ENCODE assay signal across 20 cellular contexts in the genomic region with DNA sequence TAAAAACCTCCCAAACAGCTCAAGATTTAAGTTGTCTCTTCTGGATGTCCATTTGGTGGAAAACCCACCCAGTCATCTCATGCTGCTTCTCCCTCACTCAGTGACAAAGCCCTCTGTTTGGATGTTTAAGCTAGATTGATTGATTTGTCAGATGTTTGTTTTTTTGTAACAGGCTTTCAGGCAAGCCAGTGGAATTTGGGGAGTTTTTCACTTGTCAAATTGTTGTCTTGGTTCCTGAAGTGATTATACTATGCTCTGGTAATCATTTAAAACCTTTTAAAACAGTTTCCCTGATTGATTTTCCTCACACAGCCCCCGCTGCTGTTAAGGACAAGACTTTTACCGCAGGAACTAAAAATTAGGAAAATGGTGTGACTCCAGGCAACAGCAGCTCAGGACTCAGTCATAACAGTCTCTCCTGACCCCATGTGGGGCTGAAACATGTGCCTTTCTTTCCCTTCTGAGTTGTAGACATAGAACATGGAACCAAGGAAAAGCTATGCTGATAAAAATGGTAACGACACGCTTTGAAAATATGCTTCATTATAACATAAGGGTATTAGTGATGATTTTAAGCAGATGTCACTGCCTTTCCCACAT. TPM values are rescaled to one million over a fixed set of nuclear protein-coding genes. Genes with fewer than 3 reads are reported as not detected.
DNase-seq lines count a peak whose midpoint lies in the region; ATAC-seq, FAIRE-seq and TF ChIP-seq lines count a peak whose summit lies in the region.
"Had no signal": no experiment of that assay in that cellular context is flagged by ENCODE, and none has a peak within 500 bp of the region (broad histone marks: within the 10 kb centered on the region; RNA-seq: fewer than 3 reads in every experiment).

No MANE protein-coding gene starts in this region.

- H3K4me1 ChIP-seq in left ventricle myocardium inferior (peaks cover 9% of the 10 kb centered on the region), GM12878 (ENCODE audit: control insufficient read depth, insufficient read depth, low read length) (no peaks in the 10 kb centered on the region), suprapubic skin (peaks cover 18% of the 10 kb centered on the region), spleen (peaks cover 0 to 5% (median 0%) of the 10 kb centered on the region in 6 donors)

- peaks cover 29% of the 10 kb centered on the region for H3K4me1 Mint-ChIP-seq in nephron progenitor cell
- H3K4me1 Mint-ChIP-seq: CD14-positive monocyte had no signal

- peak overlapping the region; percentile 39 for H3K27ac ChIP-seq in left ventricle myocardium inferior (replicated peaks)
- H3K27ac ChIP-seq in GM12878 (ENCODE audit: control insufficient read depth, insufficient read depth): no peak overlapping the region
- H3K27ac ChIP-seq in suprapubic skin: peak overlapping the region; percentile 63
- H3K27ac ChIP-seq in spleen: peak overlapping the region in 1 of 8 donors; percentile 40

- SMC1A ChIA-PET in GM12878 (lab: Charles Lee; ENCODE audit: uncharacterized antibody, unreplicated experiment): no interaction called here

- CTCF ChIA-PET in GM12878 (lab: Yijun Ruan, JAX): interaction anchor here (1.1 kb wide), 1 partner anchor 15 kb away, joined by 3 read pairs; no protein-coding TSS in a partner anchor

- ATAC-seq in GM12878 (no peak), GM21367 (IDR thresholded peaks at IDR 0.05; ENCODE audit: unreplicated experiment) (no peak)

- TF ChIP-seq RAD21 in GM12878 (IDR thresholded peaks at IDR 0.05; ENCODE audit: insufficient read depth, low read depth, low read length): no peak

- H3K36me3 ChIP-seq in left ventricle myocardium inferior (no peaks in the 10 kb centered on the region), GM12878 (ENCODE audit: control insufficient read depth in 2 of 2, insufficient read depth in 2 of 2, low read length in 1 of 2) (no peaks in the 10 kb centered on the region), suprapubic skin (no peaks in the 10 kb centered on the region), spleen (no peaks in the 10 kb centered on the region)

- no peak overlapping the region for H3K4me2 ChIP-seq in GM12878 (ENCODE audit: control insufficient read depth, insufficient read depth)

- TF ChIP-seq CTCF in left ventricle myocardium inferior (IDR thresholded peaks at IDR 0.05; ENCODE audit: borderline replicate concordance): no peak
- no peak for TF ChIP-seq CTCF in GM12878 (IDR thresholded peaks at IDR 0.05 in 2 of 3, conservative IDR thresholded peaks at IDR 0.05 in 1 of 3; ENCODE audit: control insufficient read depth in 2 of 3, extremely low read depth in 1 of 3, insufficient read depth in 1 of 3, low read depth in 3 of 3, low read length in 3 of 3)
- TF ChIP-seq CTCF in nephron progenitor cell (IDR thresholded peaks at IDR 0.05): no peak
- no peak for TF ChIP-seq CTCF in suprapubic skin (IDR thresholded peaks at IDR 0.05)
- TF ChIP-seq CTCF in spleen (IDR thresholded peaks at IDR 0.05 in 8 of 11, conservative IDR thresholded peaks at IDR 0.05 in 3 of 11): no peak

- BruUV-seq in GM12878 (replicated peaks; lab: Mats Ljungman, UMichigan): no TSS peak

- H3K79me2 ChIP-seq in GM12878 (ENCODE audit: control insufficient read depth, insufficient read depth, low read length): no peaks in the 10 kb centered on the region

- peak; percentile 31 for FAIRE-seq in GM12878 (lab: Jason Lieb, UNC)
- FAIRE-seq: H54, RCC 7860 had no signal

- 30% methylated on average over 4 of the region's 4 CpGs for WGBS in GM12878 (ENCODE audit: insufficient coverage, insufficient replicate concordance, low lambda C conversion rate, missing lambda C conversion rate)
- WGBS in suprapubic skin: 68% methylated on average over 4 of the region's 4 CpGs
- 70 to 79% (median 74%) methylated on average over 4 of the region's 4 CpGs for WGBS in spleen, 5 donors

- no peak overlapping the region for H2AFZ ChIP-seq in GM12878 (ENCODE audit: control insufficient read depth, low read depth, low read length)

- TF ChIP-seq POLR2A in GM12878 (IDR thresholded peaks at IDR 0.05; ENCODE audit: low read depth, low read length) (no peak), suprapubic skin (IDR thresholded peaks at IDR 0.05) (no peak), spleen (IDR thresholded peaks at IDR 0.05) (no peak)

- H3K27me3 ChIP-seq in left ventricle myocardium inferior (ENCODE audit: low read depth) (no peaks in the 10 kb centered on the region), GM12878 (replicated peaks in 1 of 2; ENCODE audit: control insufficient read depth in 2 of 2, insufficient read depth in 2 of 2, low read length in 1 of 2) (peaks cover 0 to 2% of the 10 kb centered on the region in 2 experiments; a peak in 2 of 4 replicates), suprapubic skin (no peaks in the 10 kb centered on the region), spleen (replicated peaks in 1 of 7) (peaks cover 0 to 4% (median 0%) of the 10 kb centered on the region in 7 donors)

- no peaks in the 10 kb centered on the region for H3K9me3 Mint-ChIP-seq in nephron progenitor cell

- H3K9me3 ChIP-seq in left ventricle myocardium inferior (replicated peaks) (no peaks in the 10 kb centered on the region), GM12878 (replicated peaks; ENCODE audit: control insufficient read depth, insufficient read depth, low read length) (no peaks in the 10 kb centered on the region), suprapubic skin (no peaks in the 10 kb centered on the region), spleen (no peaks in the 10 kb centered on the region)

- peaks cover 5% of the 10 kb centered on the region for H3K27me3 Mint-ChIP-seq in nephron progenitor cell (ENCODE audit: low read depth, poor library complexity)

- TF ChIP-seq EP300 in GM12878 (IDR thresholded peaks at IDR 0.05; ENCODE audit: borderline replicate concordance in 1 of 2, control insufficient read depth in 1 of 2, low read depth in 2 of 2, low read length in 2 of 2): no peak
- no peak for TF ChIP-seq EP300 in suprapubic skin (IDR thresholded peaks at IDR 0.05)

- no peaks in the 10 kb centered on the region for H4K20me1 ChIP-seq in GM12878 (ENCODE audit: control insufficient read depth, insufficient read depth)

- H3K4me3 ChIP-seq in left ventricle myocardium inferior: no peak overlapping the region
- H3K4me3 ChIP-seq in GM12878: no peak overlapping the region
- H3K4me3 ChIP-seq in suprapubic skin: no peak overlapping the region
- H3K4me3 ChIP-seq in spleen: no peak overlapping the region

- no peak overlapping the region for H3K9ac ChIP-seq in GM12878 (ENCODE audit: control insufficient read depth, insufficient read depth, low read length)

- DNase-seq in left ventricle myocardium inferior (no peak), cardiac septum (ENCODE audit: low spot score) (no peak), GM12878 (ENCODE audit: low read depth, low spot score) (no peak), nephron progenitor cell (no peak), suprapubic skin (ENCODE audit: low spot score in 2 of 2) (no peak), RPMI8226 (no peak), spleen (no peak)
- DNase-seq: 8988T, DND-41, GF-D8, MM.1S, NCI-H1417, NCI-H2029, NCI-H2171 treated with DMSO at 0.1 percent for 48 hours, NCI-H82, SHP77 treated with DMSO at 0.1 percent for 48 hours had no signal

- H3K36me3 Mint-ChIP-seq in nephron progenitor cell (ENCODE audit: low read depth): no peaks in the 10 kb centered on the region
- H3K36me3 Mint-ChIP-seq: CD14-positive monocyte had no signal

- intact Hi-C loops in left ventricle myocardium inferior (cut with micrococcal nuclease): no loop called here
- intact Hi-C loops in cardiac septum (cut with DNase I): no loop called here
- intact Hi-C loops in GM12878 (cut with micrococcal nuclease; ENCODE audit: unreplicated experiment): no loop called here
- intact Hi-C loops in spleen (cut with DNase I; ENCODE audit: low total_unique reads): no loop called here

- in situ Hi-C loops in GM12878 (cut with MboI): no loop called here

- H3K4me3 Mint-ChIP-seq in nephron progenitor cell: no peak overlapping the region
- H3K4me3 Mint-ChIP-seq: CD14-positive monocyte had no signal

- RAD21 ChIA-PET in GM12878 (lab: Charles Lee; ENCODE audit: unreplicated experiment): no interaction called here

- POLR2A ChIA-PET in GM12878 (lab: Charles Lee): no interaction called here

- H3K27ac Mint-ChIP-seq in nephron progenitor cell: peak overlapping the region; percentile 89

TF ChIP-seq in GM12878, 131 proteins besides CTCF, POLR2A, EP300 and RAD21 (continues in another document):
- no peak for TF ChIP-seq BCL3 (IDR thresholded peaks at IDR 0.05; ENCODE audit: borderline replicate concordance, insufficient read depth, low read depth, low read length, poor library complexity, severe bottlenecking)
- no peak for TF ChIP-seq FOXK2 (IDR thresholded peaks at IDR 0.05)
- TF ChIP-seq HDAC2 (IDR thresholded peaks at IDR 0.05): no peak

RNA-seq across cellular contexts. Expression of gene SETD7, which starts 40.8 kb away (rescaled TPM):
- total RNA-seq in left ventricle myocardium inferior (50.7 TPM), cardiac septum (58.6 TPM), GM12878 (2014; rRNA removed) (0.34 and 0.82 TPM in 2 replicates), GM12878 (2014; rRNA removed; fragmentation: Illumina TruSeq; extraction: Trizol) (0.51 and 0.58 TPM in 2 replicates), GM12878 (2021) (0.35 and 0.59 TPM in 2 replicates), suprapubic skin (10 to 100 TPM; 41.8 to 46.6 (median 43.9) TPM), spleen (10 to 100 TPM; 25.5 to 45.4 (median 35.7) TPM)
- total RNA-seq in GM12878 (2013; cell fraction: nucleolus; rRNA removed): 0.27 and 0.35 TPM in 2 replicates
- polyA plus RNA-seq in GM12878 (2011; ENCODE audit: low read depth): 0.56 TPM
- polyA plus RNA-seq in GM12878 (2011; rRNA removed) (0.05 and 0.09 TPM in 2 replicates), GM12878 (2014; fragmentation: Illumina TruSeq; extraction: Trizol) (0.51 and 0.70 TPM in 2 replicates), GM12878 (2014; fragmentation: Nextera tagmentation; extraction: Ambion mirVana) (under 1 TPM; 0.03 to 0.16 TPM), GM12878 (2014; rRNA removed) (0.36 and 0.57 TPM in 2 replicates), GM12878 (2016; fragmentation: Nextera tagmentation; extraction: Ambion mirVana) (under 1 TPM; 0.67 to 0.82 TPM), spleen (1 to 10 TPM; 5.0 to 9.4 (median 6.2) TPM)
- polyA plus RNA-seq in GM12878 (2011; cell fraction: cytosol; rRNA removed): 0.01 TPM in 1 of 2 replicates, not detected in the other
- 0.01 TPM in 1 of 2 replicates, not detected in the other for polyA plus RNA-seq in GM12878 (2011; cell fraction: nucleus; rRNA removed)
- 0.73 and 1.0 TPM in 2 replicates for polyA plus RNA-seq in GM12878 (2012)
- polyA minus RNA-seq in GM12878 (2011; rRNA and poly(A)+ RNA removed): 0.05 TPM in 1 of 2 replicates, not detected in the other
- polyA minus RNA-seq in GM12878 (2011; cell fraction: cytosol; rRNA and poly(A)+ RNA removed): 0.21 TPM in 1 of 2 replicates, not detected in the other
- 0.86 TPM in 1 of 2 replicates, not detected in the other for polyA minus RNA-seq in GM12878 (2011; cell fraction: nucleus; rRNA and poly(A)+ RNA removed)

Comparison
In these comparisons a context has a peak if more than half of its experiments do, and no peak if none do; other contexts are left out.
1. RNA of gene SETD7, which starts 40.8 kb away (total RNA-seq): 58.6 TPM in cardiac septum (single experiment), 50.7 TPM in left ventricle myocardium inferior (single experiment), 41.8 to 46.6 TPM in suprapubic skin and 25.5 to 45.4 TPM in spleen; 0.27 to 0.82 TPM in GM12878; every median in the first group is over 10 times any median in the second.